Comparison of ENCODE assay signal across 14 cellular contexts in genomic region chr3:195160908-195161434, GRCh38.
DNase-seq lines count a peak whose midpoint lies in the region; ATAC-seq and TF ChIP-seq lines count a peak whose summit lies in the region.
"Had no signal": no experiment of that assay in that cellular context is flagged by ENCODE, and none has a peak within 500 bp of the region (broad histone marks: within the 10 kb centered on the region; RNA-seq: fewer than 3 reads in every experiment).

No MANE protein-coding gene starts in this region.

- H3K4ac ChIP-seq in IMR-90 (ENCODE audit: low read depth, low read length) = peak overlapping the region; percentile 97

- H2BK120ac ChIP-seq in IMR-90 (ENCODE audit: low read depth, low read length) = peak overlapping the region; percentile 99

- H3K18ac ChIP-seq in IMR-90 (ENCODE audit: low read depth, low read length) = peak overlapping the region; percentile 62

- H3K27ac ChIP-seq in IMR-90 (ENCODE audit: insufficient read depth, low read length) = peak overlapping the region; percentile 88
- H3K27ac ChIP-seq in lower lobe of right lung = peak overlapping the region; percentile 81
- peak overlapping the region; percentile 62 for H3K27ac ChIP-seq in suprapubic skin
- H3K27ac ChIP-seq: ovary had no signal

- H3K9me1 ChIP-seq in IMR-90 (ENCODE audit: insufficient read depth, low read length) = peaks cover 35% of the 10 kb centered on the region

- CTCF ChIA-PET in IMR-90 (lab: Yijun Ruan, JAX) = no interaction called here

- H3K4me1 Mint-ChIP-seq in brain = peaks cover 49% of the 10 kb centered on the region

- no peaks in the 10 kb centered on the region for H3K27me3 Mint-ChIP-seq in brain

- no peak overlapping the region for H3K9ac ChIP-seq in IMR-90 (ENCODE audit: low read depth, low read length)

- peak overlapping the region; percentile 86 for H3K14ac ChIP-seq in IMR-90 (replicated peaks; ENCODE audit: low read depth, low read length)

- H4K8ac ChIP-seq in IMR-90 (ENCODE audit: low read depth in 2 of 2, low read length in 2 of 2) = peak overlapping the region; percentile 72 to 93; a peak in 3 of 4 replicates

- no peak overlapping the region for H3K4me2 ChIP-seq in IMR-90 (ENCODE audit: low read depth, low read length)

- in situ Hi-C loops in IMR-90 (cut with MboI; ENCODE audit: low sequenced_read_pairs) = no loop called here

- H3K4me1 ChIP-seq in IMR-90 (ENCODE audit: control insufficient read depth, insufficient read depth, low read length) (peaks cover 18% of the 10 kb centered on the region), lower lobe of right lung (peaks cover 39% of the 10 kb centered on the region), suprapubic skin (peaks cover 33% of the 10 kb centered on the region)

- H3K4me3 ChIP-seq in IMR-90 (ENCODE audit: insufficient read depth, low read depth, low read length) = no peak overlapping the region
- H3K4me3 ChIP-seq in lower lobe of right lung = no peak overlapping the region
- no peak overlapping the region for H3K4me3 ChIP-seq in suprapubic skin
- H3K4me3 ChIP-seq: ovary had no signal

- no peaks in the 10 kb centered on the region for H4K20me1 ChIP-seq in IMR-90 (ENCODE audit: insufficient read depth, low read length)

- H2AFZ ChIP-seq in IMR-90 (replicated peaks; ENCODE audit: low read length, poor library complexity) = peak overlapping the region; percentile 77

- peaks cover 16 to 51% of the 10 kb centered on the region in 2 experiments for H3K79me1 ChIP-seq in IMR-90 (ENCODE audit: low read depth in 1 of 2, low read length in 2 of 2)

- H2BK5ac ChIP-seq in IMR-90 (ENCODE audit: low read depth, low read length, poor library complexity, severe bottlenecking) = peak overlapping the region; percentile 75

- dilution Hi-C loops in IMR-90 (cut with HindIII; ENCODE audit: low sequenced_read_pairs, unreplicated experiment) = no loop called here

- no peaks in the 10 kb centered on the region for H3K27me3 ChIP-seq in IMR-90 (ENCODE audit: control insufficient read depth, insufficient read depth, low read length)
- no peaks in the 10 kb centered on the region for H3K27me3 ChIP-seq in lower lobe of right lung (ENCODE audit: low read depth)
- H3K27me3 ChIP-seq in suprapubic skin = no peaks in the 10 kb centered on the region
- H3K27me3 ChIP-seq: ovary had no signal

- peak overlapping the region; percentile 96 for H2AK5ac ChIP-seq in IMR-90 (ENCODE audit: low read depth, low read length)

- peak overlapping the region in 3 of 5 experiments; percentile 35 to 56 (median 47) for H3K27ac Mint-ChIP-seq in brain

- peaks cover 4% of the 10 kb centered on the region for H3K36me3 Mint-ChIP-seq in brain

- peak overlapping the region; percentile 69 for H2BK20ac ChIP-seq in IMR-90 (ENCODE audit: low read depth, low read length)

- no TSS peak for BruUV-seq in IMR-90 (replicated peaks; lab: Mats Ljungman, UMichigan)

- H3K4me3 Mint-ChIP-seq in brain = no peak overlapping the region

- peak overlapping the region; percentile 94 for H4K91ac ChIP-seq in IMR-90 (ENCODE audit: insufficient read depth, low read depth, low read length)

- DNase-seq in IMR-90 (no peak), lower lobe of right lung (no peak), suprapubic skin (ENCODE audit: low spot score in 2 of 2) (no peak), omental fat pad (ENCODE audit: low spot score) (no peak), foreskin melanocyte (no peak), HK-2 (ENCODE audit: unreplicated experiment) (no peak)
- DNase-seq: activated CD4-positive, alpha-beta T cell treated with anti-CD3 and anti-CD28 coated beads, Interleukin-2, amount 50 U/mL, for 1 hour; COR-L47; NCI-H1105 treated with DMSO at 0.1 percent for 48 hours; NCI-H510A; ovary; stimulated activated CD4-positive, alpha-beta T cell treated with anti-CD3 and anti-CD28 coated beads, Interleukin-4, amount 100 ng/mL, for 1 hour; stimulated activated naive CD8-positive, alpha-beta T cell treated with anti-CD3 and anti-CD28 coated beads, Interleukin-15, Interleukin-2, amounts not matched to agents 100 U/mL and 50 U/mL, for 24 hours had no signal

- peak overlapping the region; percentile 34; the same call in 1 of the 2 replicates for H3K56ac ChIP-seq in IMR-90 (ENCODE audit: extremely low read depth, insufficient read depth, low read length)

- H3K23ac ChIP-seq in IMR-90 (ENCODE audit: low read depth, low read length) = peak overlapping the region; percentile 75

- 98% methylated on average over 7 of the region's 11 CpGs; no CpG with 5 or more reads in 1 of the 2 experiments for WGBS in IMR-90 (ENCODE audit: extremely low coverage in 2 of 2, insufficient read length in 1 of 2), 2 experiments
- 94% methylated on average over 9 of the region's 11 CpGs for WGBS in suprapubic skin

- intact Hi-C loops in IMR-90 (cut with micrococcal nuclease) = no loop called here
- intact Hi-C loops in lower lobe of right lung (cut with DNase I) = no loop called here

- TF ChIP-seq RAD21 in IMR-90 (IDR thresholded peaks at IDR 0.05; ENCODE audit: low read length) = no peak

- no peaks in the 10 kb centered on the region for H3K9me3 ChIP-seq in IMR-90 (ENCODE audit: control insufficient read depth, insufficient read depth, low read length)
- H3K9me3 ChIP-seq in lower lobe of right lung = no peaks in the 10 kb centered on the region
- no peaks in the 10 kb centered on the region for H3K9me3 ChIP-seq in suprapubic skin
- H3K9me3 ChIP-seq: ovary had no signal

- ATAC-seq in IMR-90 (ENCODE audit: low read depth) (no peak), lower lobe of right lung (no peak), omental fat pad (ENCODE audit: low FRiP score) (no peak)
- ATAC-seq: stimulated activated naive CD8-positive, alpha-beta T cell treated with anti-CD3 and anti-CD28 coated beads, Interleukin-15, Interleukin-2, amounts not matched to agents 100 U/mL and 50 U/mL, for 24 hours had no signal

- TF ChIP-seq EP300 in suprapubic skin (IDR thresholded peaks at IDR 0.05) = no peak

- H3K36me3 ChIP-seq in IMR-90 (ENCODE audit: control insufficient read depth, insufficient read depth, low read length) (no peaks in the 10 kb centered on the region), lower lobe of right lung (no peaks in the 10 kb centered on the region), suprapubic skin (no peaks in the 10 kb centered on the region)
- H3K36me3 ChIP-seq: ovary had no signal

- TF ChIP-seq CTCF in IMR-90 (conservative IDR thresholded peaks at IDR 0.05; ENCODE audit: low read depth, low read length) = no peak
- TF ChIP-seq CTCF in brain (conservative IDR thresholded peaks at IDR 0.05) = no peak
- no peak for TF ChIP-seq CTCF in lower lobe of right lung (IDR thresholded peaks at IDR 0.05)
- no peak for TF ChIP-seq CTCF in suprapubic skin (IDR thresholded peaks at IDR 0.05)
- TF ChIP-seq CTCF in omental fat pad (IDR thresholded peaks at IDR 0.05) = no peak

- peak overlapping the region; percentile 74 for H4K5ac ChIP-seq in IMR-90 (ENCODE audit: low read depth, low read length)

- POLR2A ChIA-PET in IMR-90 (lab: Charles Lee; ENCODE audit: unreplicated experiment) = no interaction called here

- H2BK15ac ChIP-seq in IMR-90 (ENCODE audit: low read depth, low read length) = peak overlapping the region; percentile 91; the same call in 2 of the 3 replicates

- TF ChIP-seq POLR2A in IMR-90 (IDR thresholded peaks at IDR 0.05; ENCODE audit: low read depth, low read length) (no peak), suprapubic skin (IDR thresholded peaks at IDR 0.05) (no peak)

- H3K9me3 Mint-ChIP-seq in brain = peaks cover 0 to 3% (median 0%) of the 10 kb centered on the region in 5 experiments

- peak overlapping the region; percentile 78 for H2AK9ac ChIP-seq in IMR-90 (replicated peaks; ENCODE audit: low read depth, low read length, poor library complexity)

TF ChIP-seq in IMR-90, 13 proteins besides CTCF, POLR2A, EP300 and RAD21:
- no peak for TF ChIP-seq MXI1 (IDR thresholded peaks at IDR 0.05; ENCODE audit: borderline replicate concordance, low read depth, low read length)
- TF ChIP-seq RCOR1 (IDR thresholded peaks at IDR 0.05; ENCODE audit: insufficient replicate concordance, low read length) = no peak
- TF ChIP-seq ELK1 (IDR thresholded peaks at IDR 0.05; ENCODE audit: borderline replicate concordance, low read depth, low read length) = no peak
- no peak for TF ChIP-seq CEBPB (IDR thresholded peaks at IDR 0.05; ENCODE audit: low read depth, low read length)
